8 cellular contexts compared by ENCODE assay signal in the genomic region with DNA sequence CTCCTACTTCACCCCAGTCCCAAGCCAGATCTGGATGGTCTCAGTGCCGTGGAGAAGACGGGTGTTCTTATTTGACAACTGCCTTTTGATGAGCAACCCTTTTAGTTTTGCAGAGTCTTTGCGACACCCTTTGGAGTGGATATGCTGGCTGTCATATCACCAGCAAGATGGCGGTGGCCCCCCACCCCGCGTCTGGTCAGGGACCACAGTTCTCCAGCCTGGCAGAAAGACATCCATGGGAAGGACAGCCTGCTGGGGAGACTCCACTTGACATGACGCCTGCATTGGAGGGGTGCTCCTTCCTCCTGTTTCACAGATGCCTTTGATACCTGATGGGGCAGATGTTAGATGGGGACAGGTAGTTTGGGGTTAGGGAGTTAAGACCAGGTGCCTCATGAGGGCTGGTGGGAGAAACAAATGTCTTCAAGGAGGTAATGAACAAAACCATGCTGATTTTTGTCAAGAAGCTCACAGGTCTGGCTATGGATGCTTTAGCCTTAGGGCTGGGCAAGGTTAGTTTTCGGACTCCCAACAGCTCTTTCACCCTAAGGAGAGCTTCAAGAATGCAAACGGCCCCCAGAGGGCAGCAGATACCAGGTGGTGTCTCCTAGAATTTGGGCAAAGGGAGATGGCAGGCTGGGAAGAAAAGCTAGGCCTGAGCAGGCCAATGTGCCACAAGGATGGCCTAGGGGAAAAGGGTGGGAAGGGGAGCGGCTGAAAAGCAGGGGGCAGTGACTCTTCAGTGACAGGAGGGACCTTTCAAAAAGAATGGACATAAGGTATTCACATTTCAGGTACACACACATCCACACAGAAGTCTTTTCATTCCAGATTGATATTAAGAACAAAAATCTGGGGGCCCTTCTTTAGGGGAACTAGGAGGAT.
DNase-seq lines count a peak whose midpoint lies in the region; ATAC-seq lines count a peak whose summit lies in the region.

No MANE protein-coding gene starts in this region.

- peaks cover 0 to under 1% of the 10 kb centered on the region in 2 donors for H3K4me1 Mint-ChIP-seq in effector memory CD8-positive, alpha-beta T cell (ENCODE audit: low read depth in 2 of 2)

- no peaks in the 10 kb centered on the region for H3K27me3 Mint-ChIP-seq in effector memory CD8-positive, alpha-beta T cell

- peaks cover 7% of the 10 kb centered on the region for H3K36me3 Mint-ChIP-seq in effector memory CD8-positive, alpha-beta T cell (ENCODE audit: insufficient read depth)

- H3K27ac Mint-ChIP-seq in effector memory CD8-positive, alpha-beta T cell, result peak overlapping the region in 1 of 2 donors; percentile 18

- no peaks in the 10 kb centered on the region for H3K9me3 Mint-ChIP-seq in effector memory CD8-positive, alpha-beta T cell

- no peak overlapping the region for H3K4me3 Mint-ChIP-seq in effector memory CD8-positive, alpha-beta T cell

- DNase-seq in NOMO-1 treated with DMSO at 0.1 percent for 48 hours (lab: John Stamatoyannopoulos, UW; ENCODE audit: unreplicated experiment) (peak; percentile 0), NOMO-1 treated with dmso at 0.1 percent for 144 hours (lab: John Stamatoyannopoulos, UW; ENCODE audit: unreplicated experiment) (no peak), NCI-H460 (ENCODE audit: extremely low read depth, low read depth) (peak; percentile 30), left ventricle myocardium superior (peak; percentile 59), NCI-H1048 (lab: John Stamatoyannopoulos, UW) (no peak)
- DNase-seq in activated T-cell treated with anti-CD3 and anti-CD28 coated beads, Interleukin-2, amount 50 U/mL, for 48 hours, result peak; percentile 67 to 69
- peak; percentile 39 for DNase-seq in stimulated activated CD4-positive, alpha-beta T cell treated with anti-CD3 and anti-CD28 coated beads, Interleukin-1b, Interleukin-23, amount 100 ng/mL, for 48 hours
- DNase-seq in effector memory CD8-positive, alpha-beta T cell, result no peak

- ATAC-seq in left ventricle myocardium superior, result peak; percentile 65
- ATAC-seq in effector memory CD8-positive, alpha-beta T cell (replicated peaks), result no peak

- intact Hi-C loops in left ventricle myocardium superior (cut with micrococcal nuclease), result loop anchor here (10.0 kb wide), 1 partner anchor 386 kb away; no protein-coding TSS in a partner anchor

Comparison
In these comparisons a context has a peak if more than half of its experiments do, and no peak if none do; other contexts are left out.
1. DNase-seq: peak in NOMO-1 treated with DMSO at 0.1 percent for 48 hours (single experiment), NCI-H460 (single experiment), activated T-cell treated with anti-CD3 and anti-CD28 coated beads, Interleukin-2, amount 50 U/mL, for 48 hours (2 of 2), left ventricle myocardium superior (single experiment) and stimulated activated CD4-positive, alpha-beta T cell treated with anti-CD3 and anti-CD28 coated beads, Interleukin-1b, Interleukin-23, amount 100 ng/mL, for 48 hours (single experiment); none in NOMO-1 treated with dmso at 0.1 percent for 144 hours (single experiment), NCI-H1048 (single experiment) and effector memory CD8-positive, alpha-beta T cell (0 of 3).